Comparison of ENCODE assay signal across 8 cellular contexts in the genomic region with DNA sequence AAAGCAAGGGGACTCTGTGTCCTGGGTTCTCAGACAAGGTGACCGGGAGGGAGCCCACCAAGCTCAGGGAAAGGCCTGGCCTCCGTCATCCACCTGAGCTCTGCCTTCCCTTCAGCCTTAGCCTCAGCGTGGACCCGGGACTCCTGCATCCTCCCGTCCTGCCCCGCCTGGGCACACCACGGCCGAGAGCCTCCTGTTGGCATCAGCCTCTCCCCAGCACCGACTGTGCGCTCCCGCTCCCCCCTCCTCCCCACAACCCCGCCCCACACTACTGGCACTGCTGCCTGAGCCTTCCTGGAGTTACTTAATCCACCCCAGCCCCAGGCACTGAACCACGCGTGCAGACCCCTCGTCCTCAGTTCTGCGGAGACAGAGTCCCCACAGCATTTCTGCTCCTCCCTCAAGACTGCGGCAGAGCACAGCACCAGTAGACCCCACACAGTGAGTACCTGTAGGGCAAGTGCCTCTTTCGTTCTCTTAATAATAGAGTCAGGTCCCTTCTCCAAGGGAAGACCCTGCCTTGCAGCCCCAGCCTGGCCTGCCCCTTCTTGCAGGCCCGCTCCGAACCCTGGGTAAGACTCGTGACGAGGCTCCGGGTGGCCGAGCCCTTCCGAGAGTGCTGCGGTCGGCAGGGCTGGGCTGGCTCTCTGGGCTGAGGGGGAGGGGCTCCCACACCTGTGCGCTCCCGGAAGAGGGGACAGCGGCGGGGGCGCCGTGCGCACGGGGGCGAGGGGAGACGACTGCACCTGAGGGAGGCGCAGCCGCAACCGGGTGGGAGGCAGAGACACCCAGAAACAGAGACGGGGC. TPM values are rescaled to one million over a fixed set of nuclear protein-coding genes. Genes with fewer than 3 reads are reported as not detected.
A peak's percentile ranks its signal among the peaks of the same experiment; 100 is the strongest.
DNase-seq lines count a peak whose midpoint lies in the region; ATAC-seq, FAIRE-seq and TF ChIP-seq lines count a peak whose summit lies in the region.

A gene with protein sequence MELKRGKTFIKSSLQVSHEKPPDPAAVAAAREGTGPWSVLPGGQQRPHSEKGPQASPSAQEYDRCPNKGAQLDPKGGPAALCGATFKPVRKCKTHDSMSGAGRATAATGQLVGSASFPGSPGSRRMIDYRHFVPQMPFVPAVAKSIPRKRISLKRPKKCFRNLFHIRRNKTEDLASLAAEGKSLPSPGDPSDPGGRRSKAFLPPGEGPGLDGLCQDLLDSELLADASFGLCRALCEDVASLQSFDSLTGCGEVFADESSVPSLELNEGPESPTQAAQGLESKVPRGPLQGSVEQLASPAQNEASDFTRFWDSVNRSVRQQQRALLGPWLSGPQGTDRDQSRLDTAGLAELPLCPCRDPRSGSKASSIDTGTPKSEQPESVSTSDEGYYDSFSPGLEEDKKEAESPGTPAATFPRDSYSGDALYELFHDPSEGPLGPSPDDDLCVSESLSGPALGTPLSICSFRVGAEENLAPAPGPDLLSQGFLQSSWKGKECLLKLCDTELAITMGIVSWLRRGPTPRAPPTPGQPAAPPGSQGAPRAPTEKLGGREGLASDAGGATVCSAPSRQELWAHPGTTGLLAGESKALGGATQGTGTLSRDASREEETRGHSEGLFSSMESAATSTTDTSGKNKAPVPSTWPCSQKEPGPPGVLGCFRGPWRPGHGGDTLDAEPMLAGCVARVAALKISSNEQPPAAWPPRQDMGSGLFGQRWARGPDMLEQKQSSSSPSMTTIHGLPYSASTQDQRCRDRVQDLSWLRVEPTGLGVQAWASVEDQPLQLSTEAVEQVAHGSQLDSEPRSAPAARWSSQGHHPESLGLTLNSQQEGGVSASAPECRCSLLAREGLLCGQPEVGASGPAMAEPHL (plus strand): TSS at position 307 of the 807 bp plus-strand sequence. CDS start 6,533 bp downstream, outside the sequence.

- no peak for FAIRE-seq in astrocyte (lab: Jason Lieb, UNC)

- H3K9me3 Mint-ChIP-seq in astrocyte (ENCODE audit: unreplicated experiment): no peaks in the 10 kb centered on the region

- H3K4me3 Mint-ChIP-seq in astrocyte (ENCODE audit: unreplicated experiment): peak within 1 kb of the TSS; percentile 79

- no peak for TF ChIP-seq CTCF in astrocyte (IDR thresholded peaks at IDR 0.05; ENCODE audit: insufficient read depth, low read depth, low read length)

- peak within 1 kb of the TSS; percentile 56 to 73 (median 64) for H3K4me3 ChIP-seq in BLaER1 treated with 17β-estradiol and CSF1 and Interleukin-3, amounts not matched to agents 10 nM and 100 nM
- H3K4me3 ChIP-seq in astrocyte (ENCODE audit: insufficient read depth, low read depth, low read length): no peak within 1 kb of the TSS
- peak within 1 kb of the TSS; percentile 43 for H3K4me3 ChIP-seq in mesodermal cell (ENCODE audit: extremely low read depth, insufficient read depth, low read length, poor library complexity, severe bottlenecking)
- H3K4me3 ChIP-seq in GM23248: no peak within 1 kb of the TSS

- peaks cover 59% of the 10 kb centered on the region for H3K27me3 Mint-ChIP-seq in astrocyte (ENCODE audit: low read depth, unreplicated experiment)

- peaks cover 29 to 46% (median 36%) of the 10 kb centered on the region in 11 experiments for H3K27me3 ChIP-seq in BLaER1 treated with 17β-estradiol and CSF1 and Interleukin-3, amounts not matched to agents 10 nM and 100 nM
- peaks cover 14% of the 10 kb centered on the region for H3K27me3 ChIP-seq in astrocyte (ENCODE audit: insufficient read depth, low read length)
- peaks cover 22% of the 10 kb centered on the region for H3K27me3 ChIP-seq in GM23248 (replicated peaks; ENCODE audit: insufficient read depth)

- peak within 1 kb of the TSS; percentile 89 to 98 (median 96) for H3K4me2 ChIP-seq in BLaER1 treated with 17β-estradiol and CSF1 and Interleukin-3, amounts not matched to agents 10 nM and 100 nM
- H3K4me2 ChIP-seq in astrocyte (ENCODE audit: low read length) (peak within 1 kb of the TSS; percentile 76), GM23248 (ENCODE audit: unreplicated experiment) (no peak within 1 kb of the TSS)

- 4 to 5% methylated on average over 28 to 38 of the region's 41 CpGs for whole genome bisulfite sequencing in mesodermal cell (ENCODE audit: insufficient coverage in 2 of 2), 2 experiments
- 4 to 5% methylated on average over 16 to 33 of the region's 41 CpGs for WGBS in GM23248 (ENCODE audit: low coverage in 1 of 2, low lambda C conversion rate in 2 of 2, missing lambda C conversion rate in 2 of 2), 2 experiments

- H3K79me2 ChIP-seq in astrocyte (ENCODE audit: insufficient read depth, low read length) (no peaks in the 10 kb centered on the region), GM23248 (ENCODE audit: insufficient read depth) (no peaks in the 10 kb centered on the region)

- H3K9me2 ChIP-seq in GM23248 (ENCODE audit: insufficient read depth): no peaks in the 10 kb centered on the region

- DNase-seq in astrocyte (ENCODE audit: low read depth) (no peak), GM23248 (no peak), NCI-H2081 treated with DMSO at 0.1 percent for 48 hours (lab: John Stamatoyannopoulos, UW) (no peak), erythroblast (lab: John Stamatoyannopoulos, UW) (no peak)

- no peaks in the 10 kb centered on the region for H3K36me3 ChIP-seq in BLaER1 treated with 17β-estradiol and CSF1 and Interleukin-3, amounts not matched to agents 10 nM and 100 nM
- H3K36me3 ChIP-seq in astrocyte (ENCODE audit: insufficient read depth, low read length) (no peaks in the 10 kb centered on the region), mesodermal cell (ENCODE audit: control insufficient read depth, insufficient read depth, low read length) (no peaks in the 10 kb centered on the region), GM23248 (ENCODE audit: low read depth) (no peaks in the 10 kb centered on the region)

- no peaks in the 10 kb centered on the region for H3K36me3 Mint-ChIP-seq in astrocyte (ENCODE audit: low read depth, unreplicated experiment)

- peak within 1 kb of the TSS in 5 of 11 experiments; percentile 1 to 55 (median 37); a peak in 6 of 22 replicates for H3K9ac ChIP-seq in BLaER1 treated with 17β-estradiol and CSF1 and Interleukin-3, amounts not matched to agents 10 nM and 100 nM
- H3K9ac ChIP-seq in astrocyte (ENCODE audit: low read length): no peak within 1 kb of the TSS
- H3K9ac ChIP-seq in GM23248: no peak within 1 kb of the TSS

- H3K27ac ChIP-seq in BLaER1 treated with 17β-estradiol and CSF1 and Interleukin-3, amounts not matched to agents 10 nM and 100 nM: no peak within 1 kb of the TSS
- H3K27ac ChIP-seq in astrocyte (ENCODE audit: low read depth, low read length) (no peak within 1 kb of the TSS), mesodermal cell (ENCODE audit: low read depth, low read length, severe bottlenecking) (no peak within 1 kb of the TSS), GM23248 (no peak within 1 kb of the TSS)

- peaks cover 2% of the 10 kb centered on the region for H3K4me1 Mint-ChIP-seq in astrocyte (ENCODE audit: low read depth, unreplicated experiment)

- TF ChIP-seq POLR2A in erythroblast (IDR thresholded peaks at IDR 0.05; ENCODE audit: low read length): no peak

- peaks cover 0 to 9% (median 7%) of the 10 kb centered on the region in 10 experiments; a peak in 11 of 20 replicates for H3K4me1 ChIP-seq in BLaER1 treated with 17β-estradiol and CSF1 and Interleukin-3, amounts not matched to agents 10 nM and 100 nM
- H3K4me1 ChIP-seq in astrocyte (ENCODE audit: insufficient read depth, low read length): no peaks in the 10 kb centered on the region
- no peaks in the 10 kb centered on the region for H3K4me1 ChIP-seq in mesodermal cell (ENCODE audit: control insufficient read depth, insufficient read depth, low read length, poor library complexity, severe bottlenecking)
- H3K4me1 ChIP-seq in GM23248 (ENCODE audit: insufficient read depth): no peaks in the 10 kb centered on the region

- ATAC-seq in HG03354 (IDR thresholded peaks at IDR 0.05; ENCODE audit: poor library complexity, severe bottlenecking, unreplicated experiment) (peak; percentile 55), GM18520 (IDR thresholded peaks at IDR 0.05; ENCODE audit: unreplicated experiment) (no peak)

- no peak within 1 kb of the TSS for H3K27ac Mint-ChIP-seq in astrocyte (ENCODE audit: unreplicated experiment)

- H3K9me3 ChIP-seq in BLaER1 treated with 17β-estradiol and CSF1 and Interleukin-3, amounts not matched to agents 10 nM and 100 nM (replicated peaks in 1 of 11): no peaks in the 10 kb centered on the region
- H3K9me3 ChIP-seq in astrocyte (ENCODE audit: insufficient read depth, low read depth, low read length): no peaks in the 10 kb centered on the region
- no peaks in the 10 kb centered on the region for H3K9me3 ChIP-seq in mesodermal cell (ENCODE audit: control insufficient read depth, low read length)
- H3K9me3 ChIP-seq in GM23248 (ENCODE audit: low read depth): no peaks in the 10 kb centered on the region

- in situ Hi-C loops in GM23248 (cut with MboI): no loop called here

- no peak within 1 kb of the TSS for H2AFZ ChIP-seq in astrocyte (ENCODE audit: low read depth, low read length)
- no peak within 1 kb of the TSS for H2AFZ ChIP-seq in GM23248

- H3F3A ChIP-seq in GM23248 (ENCODE audit: insufficient read depth): no peaks in the 10 kb centered on the region

- peaks cover 0 to 32% (median 8%) of the 10 kb centered on the region in 11 experiments; a peak in 12 of 22 replicates for H4K20me1 ChIP-seq in BLaER1 treated with 17β-estradiol and CSF1 and Interleukin-3, amounts not matched to agents 10 nM and 100 nM
- H4K20me1 ChIP-seq in astrocyte (ENCODE audit: insufficient read depth, low read length): no peaks in the 10 kb centered on the region
- H4K20me1 ChIP-seq in GM23248 (ENCODE audit: insufficient read depth): no peaks in the 10 kb centered on the region

RNA-seq across cellular contexts. Expression of the gene that starts here (rescaled TPM):
- total RNA-seq in astrocyte: 0.07 TPM in 1 of 2 replicates, not detected in the other
- 0.11 TPM for polyA plus RNA-seq in mesodermal cell (2013, experiment 1 of 2)
- polyA plus RNA-seq in mesodermal cell (2013, experiment 2 of 2): 0.15 TPM
- total RNA-seq in GM23248 (2014; rRNA removed; shearing (Covaris generic)): not detected in 2 replicates
- not detected in 2 replicates for polyA plus RNA-seq in GM23248 (2016; fragmentation: Nextera tagmentation; extraction: Ambion mirVana)

Comparison
In these comparisons a context has a peak if more than half of its experiments do, and no peak if none do; other contexts are left out.
1. H3K4me3 ChIP-seq: peak in BLaER1 treated with 17β-estradiol and CSF1 and Interleukin-3, amounts not matched to agents 10 nM and 100 nM (10 of 10) and mesodermal cell (single experiment); none in astrocyte (single experiment) and GM23248 (single experiment).